In the genomic region with DNA sequence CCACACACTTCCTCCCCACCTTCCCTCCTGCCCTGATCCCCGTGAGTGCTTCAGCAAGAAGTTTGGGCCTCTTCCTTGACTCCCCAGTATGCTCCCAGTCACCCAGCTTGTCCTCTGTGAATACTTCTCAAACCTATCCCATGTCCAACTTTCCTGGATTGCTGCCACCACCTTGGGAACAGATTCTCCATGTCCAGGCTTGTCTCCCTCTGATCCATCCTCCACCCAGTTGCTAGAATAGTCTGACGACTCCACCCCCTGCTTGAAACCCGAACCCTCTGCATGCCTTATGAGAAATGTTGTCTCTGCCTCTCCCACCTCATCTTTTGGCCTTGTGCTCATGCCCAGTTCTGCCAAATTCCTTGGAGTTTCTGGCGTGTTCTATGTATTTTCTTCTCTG, we compare ENCODE assay signal across 11 cellular contexts.
DNase-seq lines count a peak whose midpoint lies in the region; ATAC-seq, FAIRE-seq and TF ChIP-seq lines count a peak whose summit lies in the region.
"Had no signal": no experiment of that assay in that cellular context is flagged by ENCODE, and none has a peak within 500 bp of the region (broad histone marks: within the 10 kb centered on the region; RNA-seq: fewer than 3 reads in every experiment).

No MANE protein-coding gene starts in this region.

- no peak overlapping the region for H3K56ac ChIP-seq in IMR-90 (ENCODE audit: extremely low read depth, insufficient read depth, low read length)

- POLR2A ChIA-PET in IMR-90 (lab: Charles Lee; ENCODE audit: unreplicated experiment) = no interaction called here

- no peak overlapping the region; the same call in 1 of the 2 replicates for H4K91ac ChIP-seq in IMR-90 (ENCODE audit: insufficient read depth, low read depth, low read length)

- H3K4me1 ChIP-seq in IMR-90 (ENCODE audit: control insufficient read depth, insufficient read depth, low read length) (peaks cover 9% of the 10 kb centered on the region), kidney (ENCODE audit: control insufficient read depth in 1 of 2, insufficient read depth in 1 of 2, low read depth in 1 of 2, low read length in 2 of 2) (no peaks in the 10 kb centered on the region)

- H3K9ac ChIP-seq in IMR-90 (ENCODE audit: low read depth, low read length) (no peak overlapping the region), kidney (ENCODE audit: low read length in 2 of 2) (no peak overlapping the region)

- H3K4me1 Mint-ChIP-seq in brain = peaks cover 45% of the 10 kb centered on the region
- peaks cover 11% of the 10 kb centered on the region for H3K4me1 Mint-ChIP-seq in Calu3 (ENCODE audit: low read depth, unreplicated experiment)
- H3K4me1 Mint-ChIP-seq in endothelial cell (ENCODE audit: unreplicated experiment) = peaks cover 6% of the 10 kb centered on the region

- FAIRE-seq in kidney (lab: Jason Lieb, UNC) = no peak

- H3K9me3 ChIP-seq in IMR-90 (ENCODE audit: control insufficient read depth, insufficient read depth, low read length) (no peaks in the 10 kb centered on the region; the same call in 1 of the 2 replicates), kidney (ENCODE audit: control insufficient read depth in 1 of 2, low read length in 2 of 2) (no peaks in the 10 kb centered on the region)

- no peak overlapping the region for H3K4me3 ChIP-seq in IMR-90 (ENCODE audit: insufficient read depth, low read depth, low read length)
- no peak overlapping the region for H3K4me3 ChIP-seq in kidney (ENCODE audit: low read length in 2 of 2)
- H3K4me3 ChIP-seq: skin epidermis had no signal

- H3K4me3 Mint-ChIP-seq in brain = no peak overlapping the region
- no peak overlapping the region for H3K4me3 Mint-ChIP-seq in Calu3 (ENCODE audit: low read depth, unreplicated experiment)
- no peak overlapping the region for H3K4me3 Mint-ChIP-seq in endothelial cell (ENCODE audit: unreplicated experiment)

- H4K8ac ChIP-seq in IMR-90 (ENCODE audit: low read depth in 2 of 2, low read length in 2 of 2) = no peak overlapping the region; a peak in 1 of 4 replicates

- peak overlapping the region; percentile 39; the same call in 1 of the 2 replicates for H4K5ac ChIP-seq in IMR-90 (ENCODE audit: low read depth, low read length)

- H3K27ac Mint-ChIP-seq in brain (peak overlapping the region in 3 of 5 experiments; percentile 3 to 74 (median 58)), Calu3 (ENCODE audit: unreplicated experiment) (no peak overlapping the region), endothelial cell (ENCODE audit: unreplicated experiment) (no peak overlapping the region)

- peaks cover 6 to 16% (median 8%) of the 10 kb centered on the region in 5 experiments for H3K9me3 Mint-ChIP-seq in brain
- H3K9me3 Mint-ChIP-seq in Calu3 (ENCODE audit: low read depth, unreplicated experiment) = no peaks in the 10 kb centered on the region
- H3K9me3 Mint-ChIP-seq in endothelial cell (ENCODE audit: unreplicated experiment) = no peaks in the 10 kb centered on the region

- H3K4ac ChIP-seq in IMR-90 (ENCODE audit: low read depth, low read length) = peak overlapping the region; percentile 11; the same call in 1 of the 2 replicates

- peak overlapping the region; percentile 3 for H2AK9ac ChIP-seq in IMR-90 (replicated peaks; ENCODE audit: low read depth, low read length, poor library complexity)

- H3K27me3 Mint-ChIP-seq in brain = no peaks in the 10 kb centered on the region
- no peaks in the 10 kb centered on the region for H3K27me3 Mint-ChIP-seq in Calu3 (ENCODE audit: unreplicated experiment)
- H3K27me3 Mint-ChIP-seq in endothelial cell (ENCODE audit: unreplicated experiment) = peaks cover 1% of the 10 kb centered on the region

- no peak for TF ChIP-seq RAD21 in IMR-90 (IDR thresholded peaks at IDR 0.05; ENCODE audit: low read length)

- no peak for TF ChIP-seq CTCF in IMR-90 (conservative IDR thresholded peaks at IDR 0.05; ENCODE audit: low read depth, low read length)
- TF ChIP-seq CTCF in brain (conservative IDR thresholded peaks at IDR 0.05) = no peak
- TF ChIP-seq CTCF in kidney (IDR thresholded peaks at IDR 0.05; ENCODE audit: borderline replicate concordance, extremely low read depth, insufficient read depth) = no peak
- TF ChIP-seq CTCF in Calu3 (IDR thresholded peaks at IDR 0.05; ENCODE audit: unreplicated experiment) = no peak
- TF ChIP-seq CTCF in endothelial cell (IDR thresholded peaks at IDR 0.05; ENCODE audit: unreplicated experiment) = no peak

- intact Hi-C loops in IMR-90 (cut with micrococcal nuclease) = no loop called here
- intact Hi-C loops in kidney (cut with DNase I) = no loop called here
- intact Hi-C loops in Calu3 (cut with micrococcal nuclease; ENCODE audit: unreplicated experiment) = no loop called here

- H2BK20ac ChIP-seq in IMR-90 (ENCODE audit: low read depth, low read length) = no peak overlapping the region

- no peak overlapping the region for H2BK120ac ChIP-seq in IMR-90 (ENCODE audit: low read depth, low read length)

- no peaks in the 10 kb centered on the region; the same call in 1 of the 2 replicates for H3K27me3 ChIP-seq in IMR-90 (ENCODE audit: control insufficient read depth, insufficient read depth, low read length)

- H3K36me3 Mint-ChIP-seq in brain (peaks cover 31% of the 10 kb centered on the region), Calu3 (ENCODE audit: insufficient read depth, unreplicated experiment) (no peaks in the 10 kb centered on the region), endothelial cell (ENCODE audit: low read depth, unreplicated experiment) (no peaks in the 10 kb centered on the region)

- no peak overlapping the region for H2AK5ac ChIP-seq in IMR-90 (ENCODE audit: low read depth, low read length)

- H3K9me1 ChIP-seq in IMR-90 (ENCODE audit: insufficient read depth, low read length) = no peaks in the 10 kb centered on the region

- no peak overlapping the region for H2BK5ac ChIP-seq in IMR-90 (ENCODE audit: low read depth, low read length, poor library complexity, severe bottlenecking)

- H3K36me3 ChIP-seq in IMR-90 (ENCODE audit: control insufficient read depth, insufficient read depth, low read length) = no peaks in the 10 kb centered on the region
- no peaks in the 10 kb centered on the region for H3K36me3 ChIP-seq in kidney (ENCODE audit: control insufficient read depth in 1 of 2, insufficient read depth in 2 of 2, low read length in 2 of 2)

- WGBS in IMR-90 (ENCODE audit: extremely low coverage in 2 of 2, insufficient read length in 1 of 2), 2 experiments = no CpG with 5 or more reads among the region's 4 CpGs

- dilution Hi-C loops in IMR-90 (cut with HindIII; ENCODE audit: low sequenced_read_pairs, unreplicated experiment) = no loop called here

- TF ChIP-seq POLR2A in IMR-90 (IDR thresholded peaks at IDR 0.05; ENCODE audit: low read depth, low read length) = no peak

- peak overlapping the region; percentile 50 for H2AFZ ChIP-seq in IMR-90 (replicated peaks; ENCODE audit: low read length, poor library complexity)

- in situ Hi-C loops in IMR-90 (cut with MboI; ENCODE audit: low sequenced_read_pairs) = no loop called here

- H3K23ac ChIP-seq in IMR-90 (ENCODE audit: low read depth, low read length) = no peak overlapping the region

- H3K79me1 ChIP-seq in IMR-90 (ENCODE audit: low read depth in 1 of 2, low read length in 2 of 2) = no peaks in the 10 kb centered on the region

- CTCF ChIA-PET in IMR-90 (lab: Yijun Ruan, JAX) = no interaction called here
- CTCF ChIA-PET in Calu3 (lab: Charles Lee) = no interaction called here

- DNase-seq in AG08396 (ENCODE audit: low spot score) (peak; percentile 66), IMR-90 (peak; percentile 72), iris pigment epithelial cell (ENCODE audit: low read depth) (peak; percentile 75), kidney (no peak), Calu3 (no peak), endothelial cell (ENCODE audit: low spot score) (no peak)
- DNase-seq: caudate nucleus, OCI-M1 had no signal

- BruUV-seq in IMR-90 (replicated peaks; lab: Mats Ljungman, UMichigan) (no TSS peak), Calu3 (replicated peaks; lab: Mats Ljungman, UMichigan) (no TSS peak)

- H3K27ac ChIP-seq in IMR-90 (ENCODE audit: insufficient read depth, low read length) = no peak overlapping the region
- no peak overlapping the region for H3K27ac ChIP-seq in kidney (ENCODE audit: low read depth in 2 of 2, low read length in 2 of 2)

- no peak overlapping the region for H3K14ac ChIP-seq in IMR-90 (replicated peaks; ENCODE audit: low read depth, low read length)

- no peak overlapping the region for H2BK15ac ChIP-seq in IMR-90 (ENCODE audit: low read depth, low read length)

- peak; percentile 95 for ATAC-seq in IMR-90 (ENCODE audit: low read depth)
- no peak for ATAC-seq in HG03571 (IDR thresholded peaks at IDR 0.05; ENCODE audit: unreplicated experiment)

- peak overlapping the region; percentile 63 for H3K18ac ChIP-seq in IMR-90 (ENCODE audit: low read depth, low read length)

- H4K20me1 ChIP-seq in IMR-90 (ENCODE audit: insufficient read depth, low read length) = no peaks in the 10 kb centered on the region

- no peak overlapping the region for H3K4me2 ChIP-seq in IMR-90 (ENCODE audit: low read depth, low read length)

TF ChIP-seq in IMR-90, 13 proteins besides CTCF, POLR2A, EP300 and RAD21:
- TF ChIP-seq FOS (IDR thresholded peaks at IDR 0.05; ENCODE audit: low read depth, low read length) (no peak), NFE2L2 (IDR thresholded peaks at IDR 0.05; ENCODE audit: low read depth, low read length) (no peak), SMC3 (IDR thresholded peaks at IDR 0.05; ENCODE audit: low read depth, low read length) (no peak)
TF ChIP-seq in IMR-90: peak in this region for 0.

Comparison
In these comparisons a context has a peak if more than half of its experiments do, and no peak if none do; other contexts are left out.
1. DNase-seq: peak in AG08396 (single experiment), IMR-90 (single experiment) and iris pigment epithelial cell (single experiment); none in kidney (single experiment), Calu3 (single experiment) and endothelial cell (single experiment).
2. H3K27ac Mint-ChIP-seq: peak in brain (3 of 5); none in Calu3 (single experiment) and endothelial cell (single experiment).